Comparison of ENCODE assay signal across 1 cellular context in genomic region chr19:39402417-39403297, GRCh38.
TF ChIP-seq lines count a peak whose summit lies in the region.

No MANE protein-coding gene starts in this region.

TF ChIP-seq in HEK293, 187 proteins besides CTCF, POLR2A, EP300 and RAD21 (continued from another document and continues in another):
- TF ChIP-seq ZNF10 (tag by site-specific recombination; IDR thresholded peaks at IDR 0.05) (0 out of 2 replicates have a peak, but pooled peaks have one; percentile 7), ZNF830 (tag by site-specific recombination; IDR thresholded peaks at IDR 0.05; ENCODE audit: low read depth) (no peak), WT1 (tag by site-specific recombination; IDR thresholded peaks at IDR 0.05) (peak; percentile 43), ZFP69B (tag by site-specific recombination; IDR thresholded peaks at IDR 0.05) (peak; percentile 49; the same call in 1 of the 2 replicates), ZNF692 (tag by site-specific recombination; IDR thresholded peaks at IDR 0.05) (peak; percentile 88), YY2 (tag by site-specific recombination; IDR thresholded peaks at IDR 0.05) (peak; percentile 71; the same call in 1 of the 2 replicates), TCF7L2 (IDR thresholded peaks at IDR 0.05; ENCODE audit: borderline replicate concordance, low read depth, low read length) (no peak), ZNF610 (tag by site-specific recombination; IDR thresholded peaks at IDR 0.05; ENCODE audit: borderline replicate concordance) (peak; percentile 74; the same call in 1 of the 2 replicates), ZSCAN23 (tag by site-specific recombination; IDR thresholded peaks at IDR 0.05) (0 out of 2 replicates have a peak, but pooled peaks have one; percentile 21), ZNF239 (tag by site-specific recombination; IDR thresholded peaks at IDR 0.05) (peak; percentile 47; the same call in 1 of the 2 replicates), ZNF777 (tag by site-specific recombination; IDR thresholded peaks at IDR 0.05; ENCODE audit: borderline replicate concordance) (peak; percentile 46; the same call in 1 of the 2 replicates), ZNF501 (tag by site-specific recombination; IDR thresholded peaks at IDR 0.05) (peak; percentile 98), ZNF510 (tag by site-specific recombination; IDR thresholded peaks at IDR 0.05; ENCODE audit: insufficient replicate concordance) (no peak), ZNF423 (tag by site-specific recombination; IDR thresholded peaks at IDR 0.05) (0 out of 2 replicates have a peak, but pooled peaks have one; percentile 4), GFI1B (tag by site-specific recombination; IDR thresholded peaks at IDR 0.05) (no peak), ZNF19 (tag by site-specific recombination; IDR thresholded peaks at IDR 0.05; ENCODE audit: low read depth) (no peak), ZNF214 (tag by site-specific recombination; IDR thresholded peaks at IDR 0.05; ENCODE audit: borderline replicate concordance) (no peak), ZNF140 (tag by site-specific recombination; IDR thresholded peaks at IDR 0.05) (no peak), BCL11B (tag by site-specific recombination; IDR thresholded peaks at IDR 0.05; ENCODE audit: low read depth) (peak; percentile 74; the same call in 1 of the 2 replicates), ZNF175 (tag by site-specific recombination; IDR thresholded peaks at IDR 0.05) (no peak), ZNF792 (tag by site-specific recombination; IDR thresholded peaks at IDR 0.05) (peak; percentile 57; the same call in 1 of the 2 replicates), ZNF473 (tag by site-specific recombination; IDR thresholded peaks at IDR 0.05) (no peak), ZNF266 (tag by site-specific recombination; IDR thresholded peaks at IDR 0.05; ENCODE audit: low read depth) (no peak), ZNF544 (tag by site-specific recombination; IDR thresholded peaks at IDR 0.05) (no peak), HOXD13 (CRISPR knock-in tag; IDR thresholded peaks at IDR 0.05; ENCODE audit: borderline replicate concordance) (no peak), ZNF645 (tag by site-specific recombination; IDR thresholded peaks at IDR 0.05) (no peak), HIC1 (tag by site-specific recombination; IDR thresholded peaks at IDR 0.05) (peak; percentile 98), ZSCAN16 (tag by site-specific recombination; IDR thresholded peaks at IDR 0.05) (peak; percentile 72), ZFP3 (tag by site-specific recombination; IDR thresholded peaks at IDR 0.05; ENCODE audit: low read depth) (no peak)
- TF ChIP-seq, protein P1, sequence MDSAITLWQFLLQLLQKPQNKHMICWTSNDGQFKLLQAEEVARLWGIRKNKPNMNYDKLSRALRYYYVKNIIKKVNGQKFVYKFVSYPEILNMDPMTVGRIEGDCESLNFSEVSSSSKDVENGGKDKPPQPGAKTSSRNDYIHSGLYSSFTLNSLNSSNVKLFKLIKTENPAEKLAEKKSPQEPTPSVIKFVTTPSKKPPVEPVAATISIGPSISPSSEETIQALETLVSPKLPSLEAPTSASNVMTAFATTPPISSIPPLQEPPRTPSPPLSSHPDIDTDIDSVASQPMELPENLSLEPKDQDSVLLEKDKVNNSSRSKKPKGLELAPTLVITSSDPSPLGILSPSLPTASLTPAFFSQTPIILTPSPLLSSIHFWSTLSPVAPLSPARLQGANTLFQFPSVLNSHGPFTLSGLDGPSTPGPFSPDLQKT (IDR thresholded peaks at IDR 0.05; ENCODE audit: borderline replicate concordance, low read depth, low read length): no peak
- TF ChIP-seq, protein P2, sequence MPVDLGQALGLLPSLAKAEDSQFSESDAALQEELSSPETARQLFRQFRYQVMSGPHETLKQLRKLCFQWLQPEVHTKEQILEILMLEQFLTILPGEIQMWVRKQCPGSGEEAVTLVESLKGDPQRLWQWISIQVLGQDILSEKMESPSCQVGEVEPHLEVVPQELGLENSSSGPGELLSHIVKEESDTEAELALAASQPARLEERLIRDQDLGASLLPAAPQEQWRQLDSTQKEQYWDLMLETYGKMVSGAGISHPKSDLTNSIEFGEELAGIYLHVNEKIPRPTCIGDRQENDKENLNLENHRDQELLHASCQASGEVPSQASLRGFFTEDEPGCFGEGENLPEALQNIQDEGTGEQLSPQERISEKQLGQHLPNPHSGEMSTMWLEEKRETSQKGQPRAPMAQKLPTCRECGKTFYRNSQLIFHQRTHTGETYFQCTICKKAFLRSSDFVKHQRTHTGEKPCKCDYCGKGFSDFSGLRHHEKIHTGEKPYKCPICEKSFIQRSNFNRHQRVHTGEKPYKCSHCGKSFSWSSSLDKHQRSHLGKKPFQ (tag by site-specific recombination; IDR thresholded peaks at IDR 0.05): peak; percentile 98
- TF ChIP-seq, protein P3, sequence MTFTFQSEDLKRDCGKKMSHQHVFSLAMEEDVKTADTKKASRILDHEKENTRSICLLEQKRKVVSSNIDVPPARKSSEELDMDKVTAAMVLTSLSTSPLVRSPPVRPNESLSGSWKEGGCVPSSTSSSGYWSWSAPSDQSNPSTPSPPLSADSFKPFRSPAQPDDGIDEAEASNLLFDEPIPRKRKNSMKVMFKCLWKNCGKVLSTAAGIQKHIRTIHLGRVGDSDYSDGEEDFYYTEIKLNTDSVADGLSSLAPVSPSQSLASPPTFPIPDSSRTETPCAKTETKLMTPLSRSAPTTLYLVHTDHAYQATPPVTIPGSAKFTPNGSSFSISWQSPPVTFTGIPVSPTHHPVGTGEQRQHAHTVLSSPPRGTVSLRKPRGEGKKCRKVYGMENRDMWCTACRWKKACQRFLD (tag by site-specific recombination; IDR thresholded peaks at IDR 0.05): no peak
- TF ChIP-seq, protein P4, sequence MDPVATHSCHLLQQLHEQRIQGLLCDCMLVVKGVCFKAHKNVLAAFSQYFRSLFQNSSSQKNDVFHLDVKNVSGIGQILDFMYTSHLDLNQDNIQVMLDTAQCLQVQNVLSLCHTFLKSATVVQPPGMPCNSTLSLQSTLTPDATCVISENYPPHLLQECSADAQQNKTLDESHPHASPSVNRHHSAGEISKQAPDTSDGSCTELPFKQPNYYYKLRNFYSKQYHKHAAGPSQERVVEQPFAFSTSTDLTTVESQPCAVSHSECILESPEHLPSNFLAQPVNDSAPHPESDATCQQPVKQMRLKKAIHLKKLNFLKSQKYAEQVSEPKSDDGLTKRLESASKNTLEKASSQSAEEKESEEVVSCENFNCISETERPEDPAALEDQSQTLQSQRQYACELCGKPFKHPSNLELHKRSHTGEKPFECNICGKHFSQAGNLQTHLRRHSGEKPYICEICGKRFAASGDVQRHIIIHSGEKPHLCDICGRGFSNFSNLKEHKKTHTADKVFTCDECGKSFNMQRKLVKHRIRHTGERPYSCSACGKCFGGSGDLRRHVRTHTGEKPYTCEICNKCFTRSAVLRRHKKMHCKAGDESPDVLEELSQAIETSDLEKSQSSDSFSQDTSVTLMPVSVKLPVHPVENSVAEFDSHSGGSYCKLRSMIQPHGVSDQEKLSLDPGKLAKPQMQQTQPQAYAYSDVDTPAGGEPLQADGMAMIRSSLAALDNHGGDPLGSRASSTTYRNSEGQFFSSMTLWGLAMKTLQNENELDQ (tag by site-specific recombination; IDR thresholded peaks at IDR 0.05; ENCODE audit: low read depth): no peak
- TF ChIP-seq, protein P5, sequence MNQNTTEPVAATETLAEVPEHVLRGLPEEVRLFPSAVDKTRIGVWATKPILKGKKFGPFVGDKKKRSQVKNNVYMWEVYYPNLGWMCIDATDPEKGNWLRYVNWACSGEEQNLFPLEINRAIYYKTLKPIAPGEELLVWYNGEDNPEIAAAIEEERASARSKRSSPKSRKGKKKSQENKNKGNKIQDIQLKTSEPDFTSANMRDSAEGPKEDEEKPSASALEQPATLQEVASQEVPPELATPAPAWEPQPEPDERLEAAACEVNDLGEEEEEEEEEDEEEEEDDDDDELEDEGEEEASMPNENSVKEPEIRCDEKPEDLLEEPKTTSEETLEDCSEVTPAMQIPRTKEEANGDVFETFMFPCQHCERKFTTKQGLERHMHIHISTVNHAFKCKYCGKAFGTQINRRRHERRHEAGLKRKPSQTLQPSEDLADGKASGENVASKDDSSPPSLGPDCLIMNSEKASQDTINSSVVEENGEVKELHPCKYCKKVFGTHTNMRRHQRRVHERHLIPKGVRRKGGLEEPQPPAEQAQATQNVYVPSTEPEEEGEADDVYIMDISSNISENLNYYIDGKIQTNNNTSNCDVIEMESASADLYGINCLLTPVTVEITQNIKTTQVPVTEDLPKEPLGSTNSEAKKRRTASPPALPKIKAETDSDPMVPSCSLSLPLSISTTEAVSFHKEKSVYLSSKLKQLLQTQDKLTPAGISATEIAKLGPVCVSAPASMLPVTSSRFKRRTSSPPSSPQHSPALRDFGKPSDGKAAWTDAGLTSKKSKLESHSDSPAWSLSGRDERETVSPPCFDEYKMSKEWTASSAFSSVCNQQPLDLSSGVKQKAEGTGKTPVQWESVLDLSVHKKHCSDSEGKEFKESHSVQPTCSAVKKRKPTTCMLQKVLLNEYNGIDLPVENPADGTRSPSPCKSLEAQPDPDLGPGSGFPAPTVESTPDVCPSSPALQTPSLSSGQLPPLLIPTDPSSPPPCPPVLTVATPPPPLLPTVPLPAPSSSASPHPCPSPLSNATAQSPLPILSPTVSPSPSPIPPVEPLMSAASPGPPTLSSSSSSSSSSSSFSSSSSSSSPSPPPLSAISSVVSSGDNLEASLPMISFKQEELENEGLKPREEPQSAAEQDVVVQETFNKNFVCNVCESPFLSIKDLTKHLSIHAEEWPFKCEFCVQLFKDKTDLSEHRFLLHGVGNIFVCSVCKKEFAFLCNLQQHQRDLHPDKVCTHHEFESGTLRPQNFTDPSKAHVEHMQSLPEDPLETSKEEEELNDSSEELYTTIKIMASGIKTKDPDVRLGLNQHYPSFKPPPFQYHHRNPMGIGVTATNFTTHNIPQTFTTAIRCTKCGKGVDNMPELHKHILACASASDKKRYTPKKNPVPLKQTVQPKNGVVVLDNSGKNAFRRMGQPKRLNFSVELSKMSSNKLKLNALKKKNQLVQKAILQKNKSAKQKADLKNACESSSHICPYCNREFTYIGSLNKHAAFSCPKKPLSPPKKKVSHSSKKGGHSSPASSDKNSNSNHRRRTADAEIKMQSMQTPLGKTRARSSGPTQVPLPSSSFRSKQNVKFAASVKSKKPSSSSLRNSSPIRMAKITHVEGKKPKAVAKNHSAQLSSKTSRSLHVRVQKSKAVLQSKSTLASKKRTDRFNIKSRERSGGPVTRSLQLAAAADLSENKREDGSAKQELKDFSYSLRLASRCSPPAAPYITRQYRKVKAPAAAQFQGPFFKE (tag by site-specific recombination; IDR thresholded peaks at IDR 0.05; ENCODE audit: borderline replicate concordance): no peak
- TF ChIP-seq, protein P6, sequence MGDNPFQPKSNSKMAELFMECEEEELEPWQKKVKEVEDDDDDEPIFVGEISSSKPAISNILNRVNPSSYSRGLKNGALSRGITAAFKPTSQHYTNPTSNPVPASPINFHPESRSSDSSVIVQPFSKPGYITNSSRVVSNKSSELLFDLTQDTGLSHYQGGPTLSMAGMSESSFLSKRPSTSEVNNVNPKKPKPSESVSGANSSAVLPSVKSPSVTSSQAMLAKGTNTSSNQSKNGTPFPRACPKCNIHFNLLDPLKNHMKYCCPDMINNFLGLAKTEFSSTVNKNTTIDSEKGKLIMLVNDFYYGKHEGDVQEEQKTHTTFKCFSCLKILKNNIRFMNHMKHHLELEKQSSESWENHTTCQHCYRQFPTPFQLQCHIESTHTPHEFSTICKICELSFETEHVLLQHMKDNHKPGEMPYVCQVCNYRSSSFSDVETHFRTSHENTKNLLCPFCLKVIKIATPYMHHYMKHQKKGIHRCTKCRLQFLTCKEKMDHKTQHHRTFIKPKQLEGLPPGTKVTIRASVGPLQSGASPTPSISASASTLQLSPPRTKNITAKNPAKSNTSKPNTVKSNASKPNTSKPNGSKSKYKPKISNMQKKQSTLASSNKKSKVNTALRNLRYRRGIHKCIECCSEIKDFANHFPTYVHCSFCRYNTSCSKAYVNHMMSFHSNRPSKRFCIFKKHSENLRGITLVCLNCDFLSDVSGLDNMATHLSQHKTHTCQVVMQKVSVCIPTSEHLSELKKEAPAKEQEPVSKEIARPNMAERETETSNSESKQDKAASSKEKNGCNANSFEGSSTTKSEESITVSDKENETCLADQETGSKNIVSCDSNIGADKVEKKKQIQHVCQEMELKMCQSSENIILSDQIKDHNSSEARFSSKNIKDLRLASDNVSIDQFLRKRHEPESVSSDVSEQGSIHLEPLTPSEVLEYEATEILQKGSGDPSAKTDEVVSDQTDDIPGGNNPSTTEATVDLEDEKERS (tag by site-specific recombination; IDR thresholded peaks at IDR 0.05): peak; percentile 9; the same call in 1 of the 2 replicates
